In genomic region chr20:50731930-50732690, GRCh38 we compare ENCODE assay signal across 8 cellular contexts. TPM values are rescaled to one million over a fixed set of nuclear protein-coding genes. Genes with fewer than 3 reads are reported as not detected.
A peak's percentile ranks its signal among the peaks of the same experiment; 100 is the strongest.
DNase-seq lines count a peak whose midpoint lies in the region; ATAC-seq, FAIRE-seq and TF ChIP-seq lines count a peak whose summit lies in the region.

No MANE protein-coding gene starts in this region.

- no peak for FAIRE-seq in bronchial epithelial cell (lab: Jason Lieb, UNC)

- peak overlapping the region; percentile 78 for H3K4me3 ChIP-seq in bronchial epithelial cell (ENCODE audit: low read depth, low read length)
- H3K4me3 ChIP-seq in muscle layer of duodenum (ENCODE audit: low read depth in 1 of 2, low read length in 2 of 2), result peak overlapping the region; percentile 55 to 91

- no peak overlapping the region for H3K27ac ChIP-seq in muscle layer of duodenum (ENCODE audit: low read length)

- no peaks in the 10 kb centered on the region for H3K27me3 ChIP-seq in bronchial epithelial cell (ENCODE audit: control insufficient read depth, insufficient read depth, low read length)
- no peaks in the 10 kb centered on the region for H3K27me3 ChIP-seq in muscle layer of duodenum (ENCODE audit: low read depth, low read length)

- H3K4me1 ChIP-seq in muscle layer of duodenum (ENCODE audit: control insufficient read depth in 1 of 2, insufficient read depth in 2 of 2, low read length in 2 of 2), result peaks cover 0 to 11% of the 10 kb centered on the region in 2 donors

- no peak for TF ChIP-seq CTCF in bronchial epithelial cell (IDR thresholded peaks at IDR 0.05; ENCODE audit: insufficient read depth, low read length, severe bottlenecking)

- H3K9me3 ChIP-seq in muscle layer of duodenum (ENCODE audit: control insufficient read depth in 1 of 2, low read length in 2 of 2), result no peaks in the 10 kb centered on the region

- DNase-seq in NCI-H526 (lab: John Stamatoyannopoulos, UW) (peak; percentile 21 to 70), bronchial epithelial cell (ENCODE audit: low read depth) (no peak), NCI-H128 (lab: John Stamatoyannopoulos, UW; ENCODE audit: unreplicated experiment) (no peak), Kasumi-1 (lab: John Stamatoyannopoulos, UW) (no peak)

- ATAC-seq in GM21360 (IDR thresholded peaks at IDR 0.05; ENCODE audit: unreplicated experiment), result peak; percentile 1
- ATAC-seq in HG03432 (IDR thresholded peaks at IDR 0.05; ENCODE audit: unreplicated experiment), result no peak
- ATAC-seq in GM21717 (IDR thresholded peaks at IDR 0.05; ENCODE audit: unreplicated experiment), result no peak

- peaks cover 2% of the 10 kb centered on the region for H3K36me3 ChIP-seq in bronchial epithelial cell (ENCODE audit: control insufficient read depth, insufficient read depth, low read length)
- H3K36me3 ChIP-seq in muscle layer of duodenum (ENCODE audit: control insufficient read depth in 1 of 2, insufficient read depth in 2 of 2, low read length in 2 of 2), result no peaks in the 10 kb centered on the region

RNA-seq across cellular contexts. Expression of gene PARD6B, which starts 0.7 kb away (rescaled TPM):
- total RNA-seq in bronchial epithelial cell, result 8.2 and 12.4 TPM in 2 replicates

RNA-seq across cellular contexts. Expression of gene RIPOR3, which starts 40.8 kb away (rescaled TPM):
- total RNA-seq in bronchial epithelial cell, result under 0.01 and 0.53 TPM in 2 replicates

Comparison
In these comparisons a context has a peak if more than half of its experiments do, and no peak if none do; other contexts are left out.
1. DNase-seq: peak in NCI-H526 (2 of 2); none in bronchial epithelial cell (single experiment), NCI-H128 (single experiment) and Kasumi-1 (0 of 2).